ENCODE assay signal across 19 cellular contexts in genomic region chr7:117045927-117046710, GRCh38.
DNase-seq lines count a peak whose midpoint lies in the region; ATAC-seq, FAIRE-seq and TF ChIP-seq lines count a peak whose summit lies in the region.
"Had no signal": no experiment of that assay in that cellular context is flagged by ENCODE, and none has a peak within 500 bp of the region (broad histone marks: within the 10 kb centered on the region; RNA-seq: fewer than 3 reads in every experiment).

No MANE protein-coding gene starts in this region.

- peak; percentile 11 for FAIRE-seq in K562 (lab: Jason Lieb, UNC)
- FAIRE-seq: D721Med had no signal

- no peak for TF ChIP-seq RAD21 in K562 (CRISPR knock-in tag; conservative IDR thresholded peaks at IDR 0.05 in 1 of 2, IDR thresholded peaks at IDR 0.05 in 1 of 2)

- H3K27ac ChIP-seq in left ventricle myocardium inferior (replicated peaks) (no peak overlapping the region), K562 (ENCODE audit: extremely low read depth, low read depth, low read length) (peak overlapping the region; percentile 42; the same call in 2 of the 3 replicates)
- H3K27ac ChIP-seq: C4-2B had no signal

- TF ChIP-seq POLR2A in K562 (conservative IDR thresholded peaks at IDR 0.05) = no peak

- WGBS in K562 (ENCODE audit: insufficient coverage, low coverage, missing lambda C conversion rate) = 8% methylated on average over 4 of the region's 4 CpGs

- H4K20me1 ChIP-seq in K562 (replicated peaks; ENCODE audit: control insufficient read depth, insufficient read depth, low read length) = no peaks in the 10 kb centered on the region; the same call in 1 of the 2 replicates

- H3K27me3 ChIP-seq in left ventricle myocardium inferior (ENCODE audit: low read depth) = no peaks in the 10 kb centered on the region
- no peaks in the 10 kb centered on the region for H3K27me3 ChIP-seq in K562 (ENCODE audit: control insufficient read depth in 2 of 2, insufficient read depth in 2 of 2, low read length in 2 of 2)

- peaks cover 69% of the 10 kb centered on the region for H3K4me1 ChIP-seq in left ventricle myocardium inferior
- peaks cover 15 to 36% of the 10 kb centered on the region in 2 experiments; a peak in 4 of 5 replicates for H3K4me1 ChIP-seq in K562 (replicated peaks in 1 of 2; ENCODE audit: control insufficient read depth in 2 of 2, insufficient read depth in 2 of 2, low read length in 2 of 2)

- POLR2A ChIA-PET in K562 (lab: Yijun Ruan, JAX) = interaction anchor here (0.9 to 1.6 kb wide), 6 partner anchors 9 to 74 kb away, joined by 3 to 5 read pairs (median 4); no protein-coding TSS in a partner anchor

- ATAC-seq in left ventricle myocardium superior (peak; percentile 36), K562 (peak; percentile 84), GM19035 (IDR thresholded peaks at IDR 0.05; ENCODE audit: unreplicated experiment) (no peak)
- ATAC-seq: Panc1, SK-N-SH treated with all-trans-retinoic acid at 6 μM for 48 hours had no signal

- in situ Hi-C loops in K562 (cut with MboI) = no loop called here

- H3K79me2 ChIP-seq in K562 (ENCODE audit: control insufficient read depth, insufficient read depth, low read length) = peaks cover 91% of the 10 kb centered on the region

- H3K9ac ChIP-seq in K562 (ENCODE audit: insufficient read depth in 1 of 2, low read depth in 2 of 2, low read length in 2 of 2) = peak overlapping the region in 1 of 2 experiments; percentile 6; a peak in 1 of 4 replicates

- intact Hi-C loops in left ventricle myocardium superior (cut with micrococcal nuclease) (no loop called here), left ventricle myocardium inferior (cut with micrococcal nuclease) (no loop called here), K562 (cut with micrococcal nuclease) (loop anchor here (2.0 kb wide), 1 partner anchor 25 kb away; no protein-coding TSS in a partner anchor), posterior vena cava (cut with DNase I) (no loop called here)

- H3K4me3 ChIP-seq in left ventricle myocardium inferior (no peak overlapping the region), K562 (no peak overlapping the region)

- peak overlapping the region; percentile 46; the same call in 1 of the 2 replicates for H2AFZ ChIP-seq in K562 (ENCODE audit: low read depth, low read length)

- BruUV-seq in K562 (replicated peaks; lab: Mats Ljungman, UMichigan) = no TSS peak

- TF ChIP-seq CTCF in left ventricle myocardium inferior (IDR thresholded peaks at IDR 0.05; ENCODE audit: borderline replicate concordance) (no peak), K562 (IDR thresholded peaks at IDR 0.05 in 2 of 3, conservative IDR thresholded peaks at IDR 0.05 in 1 of 3; ENCODE audit: insufficient read depth in 2 of 3, low read depth in 1 of 3, low read length in 3 of 3) (peak in 1 of 3 experiments; percentile 21; a peak in 1 of 6 replicates)

- peak overlapping the region; percentile 48 for H3K4me2 ChIP-seq in K562 (ENCODE audit: insufficient read depth, low read length)

- peaks cover 8% of the 10 kb centered on the region for H3K9me3 ChIP-seq in left ventricle myocardium inferior (replicated peaks)
- no peaks in the 10 kb centered on the region for H3K9me3 ChIP-seq in K562 (replicated peaks; ENCODE audit: control insufficient read depth, insufficient read depth, low read depth, low read length)

- DNase-seq in left ventricle myocardium superior = no peak
- no peak for DNase-seq in left ventricle myocardium inferior
- peak in 2 of 4 experiments; percentile 52 to 63 for DNase-seq in K562 (ENCODE audit: extremely low read depth in 1 of 4, low spot score in 3 of 4)
- peak; percentile 31 for DNase-seq in occipital lobe (lab: John Stamatoyannopoulos, UW)
- no peak for DNase-seq in NCI-H2081 treated with DMSO at 0.1 percent for 48 hours (lab: John Stamatoyannopoulos, UW)
- no peak for DNase-seq in posterior vena cava (ENCODE audit: low spot score)
- DNase-seq: AML-193; DMS79 treated with DMSO at 0.1 percent for 48 hours; H7; MM.1S; NCI-H1048; NCI-H1417 treated with DMSO at 0.1 percent for 48 hours; NCI-H187 treated with DMSO at 0.1 percent for 48 hours; NK-92 treated with Interleukin-12 subunit alpha and Interleukin-12 subunit beta, amount 100 ng/mL, for 24 hours had no signal

- H3K9me1 ChIP-seq in K562 (ENCODE audit: control insufficient read depth, insufficient read depth, low read length) = no peaks in the 10 kb centered on the region

- TF ChIP-seq EP300 in K562 (IDR thresholded peaks at IDR 0.05; ENCODE audit: low read length) = peak; percentile 65

- CTCF ChIA-PET in K562 (lab: Yijun Ruan, JAX; ENCODE audit: low intra/inter-chr PET ratio) = no interaction called here

- H3K36me3 ChIP-seq in left ventricle myocardium inferior = no peaks in the 10 kb centered on the region
- peaks cover 5% of the 10 kb centered on the region; the same call in 1 of the 3 replicates for H3K36me3 ChIP-seq in K562 (ENCODE audit: control insufficient read depth, insufficient read depth, low read length)

TF ChIP-seq in K562, 482 proteins besides CTCF, POLR2A, EP300 and RAD21 (continues in another document):
- 0 out of 2 replicates have a peak, but pooled peaks have one; percentile 33 for TF ChIP-seq ZNF384 (IDR thresholded peaks at IDR 0.05; ENCODE audit: low read depth, low read length)
- no peak for TF ChIP-seq GTF3C2 (IDR thresholded peaks at IDR 0.05; ENCODE audit: borderline replicate concordance, extremely low read depth, insufficient read length)
- peak; percentile 85; the same call in 1 of the 2 replicates for TF ChIP-seq ESRRA (IDR thresholded peaks at IDR 0.05; ENCODE audit: borderline replicate concordance, low read depth)
- no peak for TF ChIP-seq ELK1 (CRISPR knock-in tag; IDR thresholded peaks at IDR 0.05)
- no peak for TF ChIP-seq TAF1 (IDR thresholded peaks at IDR 0.05; ENCODE audit: control insufficient read depth, extremely low read depth, insufficient read depth, low read length, severe bottlenecking)
- no peak for TF ChIP-seq CC2D1A (IDR thresholded peaks at IDR 0.05)
- TF ChIP-seq MTA2 (IDR thresholded peaks at IDR 0.05; ENCODE audit: low read depth) = 0 out of 2 replicates have a peak, but pooled peaks have one; percentile 34
- 0 out of 2 replicates have a peak, but pooled peaks have one; percentile 18 for TF ChIP-seq CBFA2T2 (conservative IDR thresholded peaks at IDR 0.05)
- no peak for TF ChIP-seq CBX8 (IDR thresholded peaks at IDR 0.05; ENCODE audit: borderline replicate concordance, extremely low read depth, low read depth, low read length, poor library complexity, severe bottlenecking)
- peak; percentile 70; the same call in 1 of the 2 replicates for TF ChIP-seq SOX6 (IDR thresholded peaks at IDR 0.05)
- no peak for TF ChIP-seq ZBTB12 (CRISPR knock-in tag; IDR thresholded peaks at IDR 0.05)
- no peak for TF ChIP-seq FUS (optimal IDR thresholded peaks at IDR 0.05; ENCODE audit: low read depth, low read length)
- no peak for TF ChIP-seq CREM (IDR thresholded peaks at IDR 0.05; ENCODE audit: low read depth)
- 0 out of 2 replicates have a peak, but pooled peaks have one; percentile 37 for TF ChIP-seq MTA3 (IDR thresholded peaks at IDR 0.05; ENCODE audit: borderline replicate concordance)
- no peak for TF ChIP-seq ZBTB1 (CRISPR knock-in tag; IDR thresholded peaks at IDR 0.05; ENCODE audit: borderline replicate concordance, low read depth)
- TF ChIP-seq SIX5 (IDR thresholded peaks at IDR 0.05; ENCODE audit: borderline replicate concordance in 1 of 2, insufficient read depth in 1 of 2, low read depth in 1 of 2, low read length in 2 of 2) = no peak
- TF ChIP-seq MAFF (IDR thresholded peaks at IDR 0.05; ENCODE audit: low read length) = peak; percentile 16; the same call in 1 of the 2 replicates
- TF ChIP-seq SMARCA4 (IDR thresholded peaks at IDR 0.05) = peak; percentile 59; the same call in 1 of the 2 replicates
- TF ChIP-seq PTRF (tag; IDR thresholded peaks at IDR 0.05) = no peak
- TF ChIP-seq THRAP3 (IDR thresholded peaks at IDR 0.05; ENCODE audit: borderline replicate concordance) = no peak
